8 cellular contexts compared by ENCODE assay signal in the genomic region with DNA sequence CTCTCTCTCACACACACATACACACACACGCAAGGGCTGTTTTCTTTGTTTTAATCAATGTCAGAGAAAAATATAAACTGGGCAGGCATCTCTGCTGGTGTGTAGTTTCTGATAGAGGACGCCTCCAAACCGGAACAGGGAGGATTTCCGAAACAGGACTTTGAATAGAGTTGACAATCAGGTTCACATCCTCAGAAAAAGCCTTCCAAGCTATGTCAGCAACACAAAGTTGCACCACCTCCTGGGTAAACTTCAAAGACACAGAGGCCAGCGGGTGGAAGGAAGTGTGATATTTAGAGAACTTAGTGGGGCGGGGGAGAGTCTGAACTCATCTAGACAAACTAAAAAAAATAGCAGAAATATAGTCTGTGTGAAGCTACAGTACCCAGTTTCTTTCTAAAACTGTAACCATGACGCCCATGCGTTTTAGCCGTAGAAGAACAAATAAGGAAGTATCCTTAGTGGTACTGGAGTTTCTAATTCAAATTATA. TPM values are rescaled to one million over a fixed set of nuclear protein-coding genes. Genes with fewer than 3 reads are reported as not detected.
DNase-seq lines count a peak whose midpoint lies in the region; ATAC-seq lines count a peak whose summit lies in the region.

No MANE protein-coding gene starts in this region.

- peaks cover 32 to 35% (median 34%) of the 10 kb centered on the region in 3 donors for H3K4me1 Mint-ChIP-seq in IgD-negative memory B cell
- peaks cover 37% of the 10 kb centered on the region for H3K4me1 Mint-ChIP-seq in activated CD4-positive, alpha-beta T cell treated with anti-CD3 and anti-CD28 coated beads for 36 hours

- peak overlapping the region; percentile 95 to 99 (median 97) for H3K4me3 Mint-ChIP-seq in IgD-negative memory B cell
- H3K4me3 Mint-ChIP-seq in activated CD4-positive, alpha-beta T cell treated with anti-CD3 and anti-CD28 coated beads for 36 hours = peak overlapping the region; percentile 97

- no peaks in the 10 kb centered on the region for H3K9me3 Mint-ChIP-seq in IgD-negative memory B cell
- no peaks in the 10 kb centered on the region for H3K9me3 Mint-ChIP-seq in activated CD4-positive, alpha-beta T cell treated with anti-CD3 and anti-CD28 coated beads for 36 hours (ENCODE audit: low read depth)

- CTCF ChIA-PET in activated CD4-positive, alpha-beta T cell treated with anti-CD3 and anti-CD28 coated beads for 36 hours (lab: Charles Lee) = interaction anchor here (0.7 to 6.1 kb wide), 9 partner anchors 10 to 192 kb away, joined by 3 to 28 read pairs (median 8); no protein-coding TSS in a partner anchor

- intact Hi-C loops in activated CD4-positive, alpha-beta T cell treated with anti-CD3 and anti-CD28 coated beads for 36 hours (cut with DNase I, micrococcal nuclease) = loop anchor here (2.0 to 10.0 kb wide), 4 partner anchors 49 to 1853 kb away; a partner anchor contains a TSS

- POLR2A ChIA-PET in activated CD4-positive, alpha-beta T cell treated with anti-CD3 and anti-CD28 coated beads for 36 hours (lab: Charles Lee) = interaction anchor here (0.7 to 2.7 kb wide), 12 partner anchors 11 to 122 kb away, joined by 3 to 18 read pairs (median 6); no protein-coding TSS in a partner anchor

- peaks cover 12% of the 10 kb centered on the region; the same call in 1 of the 2 replicates for H3K4me1 ChIP-seq in ES-I3 (ENCODE audit: insufficient read depth, low read length)

- no peaks in the 10 kb centered on the region for H3K36me3 Mint-ChIP-seq in IgD-negative memory B cell
- peaks cover 29% of the 10 kb centered on the region for H3K36me3 Mint-ChIP-seq in activated CD4-positive, alpha-beta T cell treated with anti-CD3 and anti-CD28 coated beads for 36 hours (ENCODE audit: low read depth)

- H3K9ac ChIP-seq in ES-I3 (ENCODE audit: low read depth, low read length) = peak overlapping the region; percentile 69; the same call in 1 of the 2 replicates

- no peaks in the 10 kb centered on the region for H3K36me3 ChIP-seq in ES-I3 (ENCODE audit: insufficient read depth, low read length)

- peak overlapping the region; percentile 92 to 98 (median 98) for H3K27ac Mint-ChIP-seq in IgD-negative memory B cell
- H3K27ac Mint-ChIP-seq in activated CD4-positive, alpha-beta T cell treated with anti-CD3 and anti-CD28 coated beads for 36 hours = peak overlapping the region; percentile 98

- no peaks in the 10 kb centered on the region for H3K9me3 ChIP-seq in ES-I3 (ENCODE audit: control insufficient read depth, insufficient read depth, low read length)

- peak; percentile 10 for ATAC-seq in activated CD4-positive, alpha-beta T cell treated with anti-CD3 and anti-CD28 coated beads for 36 hours

- peak; percentile 75 for DNase-seq in activated CD4-positive, alpha-beta T cell treated with anti-CD3 and anti-CD28 coated beads for 36 hours
- peak; percentile 46 for DNase-seq in ecto neural progenitor cell (ENCODE audit: low spot score)
- peak; percentile 39 for DNase-seq in midbrain (lab: John Stamatoyannopoulos, UW)
- peak; percentile 28 to 81 (median 67) for DNase-seq in stimulated activated naive CD4-positive, alpha-beta T cell (lab: John Stamatoyannopoulos, UW)
- no peak for DNase-seq in NCI-H2107 treated with DMSO at 0.1 percent for 48 hours (lab: John Stamatoyannopoulos, UW; ENCODE audit: unreplicated experiment)
- DNase-seq in NCI-H446 (lab: John Stamatoyannopoulos, UW) = no peak

- H3K27me3 Mint-ChIP-seq in IgD-negative memory B cell = no peaks in the 10 kb centered on the region
- no peaks in the 10 kb centered on the region for H3K27me3 Mint-ChIP-seq in activated CD4-positive, alpha-beta T cell treated with anti-CD3 and anti-CD28 coated beads for 36 hours

RNA-seq across cellular contexts. Expression of a gene that starts 1.2 kb away (rescaled TPM):
- polyA plus RNA-seq in IgD-negative memory B cell = 24.2 TPM
- total RNA-seq in activated CD4-positive, alpha-beta T cell treated with anti-CD3 and anti-CD28 coated beads for 36 hours = 10 to 100 TPM; 31.7 to 32.0 TPM

Comparison
In these comparisons a context has a peak if more than half of its experiments do, and no peak if none do; other contexts are left out.
1. DNase-seq: peak in activated CD4-positive, alpha-beta T cell treated with anti-CD3 and anti-CD28 coated beads for 36 hours (single experiment), ecto neural progenitor cell (single experiment), midbrain (single experiment) and stimulated activated naive CD4-positive, alpha-beta T cell (6 of 6); none in NCI-H2107 treated with DMSO at 0.1 percent for 48 hours (single experiment) and NCI-H446 (0 of 2).